Comparison of ENCODE assay signal across 8 cellular contexts in genomic region chr22:42500164-42500835, GRCh38. TPM values are rescaled to one million over a fixed set of nuclear protein-coding genes. Genes with fewer than 3 reads are reported as not detected.
A peak's percentile ranks its signal among the peaks of the same experiment; 100 is the strongest.
DNase-seq lines count a peak whose midpoint lies in the region; ATAC-seq and TF ChIP-seq lines count a peak whose summit lies in the region.

No MANE protein-coding gene starts in this region.

- peaks cover 29% of the 10 kb centered on the region for H3K4me1 Mint-ChIP-seq in WTC11
- no peaks in the 10 kb centered on the region for H3K4me1 Mint-ChIP-seq in chondrocyte (ENCODE audit: low read depth)

- CTCF ChIA-PET in WTC11 (lab: Charles Lee), result interaction anchor here (0.6 to 2.0 kb wide), 3 partner anchors 57 to 63 kb away, joined by 3 to 7 read pairs (median 5); no protein-coding TSS in a partner anchor

- H3K4me3 Mint-ChIP-seq in WTC11 (peak overlapping the region; percentile 57), chondrocyte (ENCODE audit: unreplicated experiment) (no peak overlapping the region)

- TF ChIP-seq CTCF in WTC11 (IDR thresholded peaks at IDR 0.05), result no peak
- no peak for TF ChIP-seq CTCF in chondrocyte (IDR thresholded peaks at IDR 0.05)

- no peak overlapping the region for H3K27ac Mint-ChIP-seq in WTC11
- no peak overlapping the region for H3K27ac Mint-ChIP-seq in chondrocyte (ENCODE audit: unreplicated experiment)

- DNase-seq in NCI-H748 (lab: John Stamatoyannopoulos, UW; ENCODE audit: unreplicated experiment), result peak; percentile 17
- no peak for DNase-seq in NCI-H748 treated with DMSO at 0.1 percent for 48 hours (lab: John Stamatoyannopoulos, UW)
- DNase-seq in WTC11 (ENCODE audit: low spot score), result peak; percentile 97
- DNase-seq in T47D (ENCODE audit: low read depth in 1 of 2, low spot score in 1 of 2), result peak; percentile 88 to 91
- peak; percentile 99 for DNase-seq in iPS-NIHi7 (ENCODE audit: extremely low spot score)
- DNase-seq in stimulated activated CD4-positive, alpha-beta T cell treated with anti-CD3 and anti-CD28 coated beads, Interleukin-15, amount 100 ng/mL, for 24 hours, result peak; percentile 83
- no peak for DNase-seq in chondrocyte (ENCODE audit: low spot score)

- H3K27me3 Mint-ChIP-seq in WTC11 (ENCODE audit: low read depth) (no peaks in the 10 kb centered on the region), chondrocyte (ENCODE audit: low read depth) (no peaks in the 10 kb centered on the region)

- POLR2A ChIA-PET in WTC11 (lab: Charles Lee), result no interaction called here

- no peaks in the 10 kb centered on the region for H3K36me3 Mint-ChIP-seq in WTC11
- no peaks in the 10 kb centered on the region for H3K36me3 Mint-ChIP-seq in chondrocyte (ENCODE audit: low read depth)

- H3K9me3 Mint-ChIP-seq in WTC11 (no peaks in the 10 kb centered on the region), chondrocyte (ENCODE audit: low read depth) (no peaks in the 10 kb centered on the region)

- in situ Hi-C loops in T47D (cut with HindIII; ENCODE audit: low pct_unique_long_range_greater_than_20kb, low sequenced_read_pairs), result no loop called here

- ATAC-seq in HG03432 (IDR thresholded peaks at IDR 0.05; ENCODE audit: unreplicated experiment) (peak; percentile 78), WTC11 (peak; percentile 90)

TF ChIP-seq in WTC11, 78 proteins besides CTCF, POLR2A, EP300 and RAD21:
- no peak for TF ChIP-seq ZNF263 (CRISPR knock-in tag; IDR thresholded peaks at IDR 0.05; ENCODE audit: low read depth)
- TF ChIP-seq FOXP4 (CRISPR knock-in tag; IDR thresholded peaks at IDR 0.05), result peak; percentile 77
- TF ChIP-seq TEAD1 (CRISPR knock-in tag; IDR thresholded peaks at IDR 0.05), result 0 out of 2 replicates have a peak, but pooled peaks have one; percentile 48
- peak; percentile 69 for TF ChIP-seq SP1 (CRISPR knock-in tag; conservative IDR thresholded peaks at IDR 0.05)
- TF ChIP-seq ETV6 (CRISPR knock-in tag; IDR thresholded peaks at IDR 0.05), result peak; percentile 72
- peak; percentile 60 for TF ChIP-seq MAX (CRISPR knock-in tag; IDR thresholded peaks at IDR 0.05)

RNA-seq across cellular contexts. Expression of gene RRP7A, which starts 19.3 kb away (rescaled TPM):
- total RNA-seq in WTC11 (2021), result 72.9 to 95.0 TPM (median 76.5 TPM) in 3 replicates
- total RNA-seq in chondrocyte, result 33.8 to 39.3 TPM (median 34.8 TPM) in 3 replicates

RNA-seq across cellular contexts. Expression of gene SERHL2, which starts 53.5 kb away (rescaled TPM):
- total RNA-seq in WTC11 (2021) (0.37 to 1.1 TPM (median 0.92 TPM) in 3 replicates), chondrocyte (2.8 to 4.0 TPM (median 3.5 TPM) in 3 replicates)

Comparison
In these comparisons a context has a peak if more than half of its experiments do, and no peak if none do; other contexts are left out.
1. DNase-seq: peak in NCI-H748 (single experiment), WTC11 (single experiment), T47D (2 of 2), iPS-NIHi7 (single experiment) and stimulated activated CD4-positive, alpha-beta T cell treated with anti-CD3 and anti-CD28 coated beads, Interleukin-15, amount 100 ng/mL, for 24 hours (single experiment); none in NCI-H748 treated with DMSO at 0.1 percent for 48 hours (single experiment) and chondrocyte (single experiment).